ENCODE assay signal across 1 cellular context in genomic region chr11:9681583-9682372, GRCh38.
A peak's percentile ranks its signal among the peaks of the same experiment; 100 is the strongest.
TF ChIP-seq lines count a peak whose summit lies in the region.

No MANE protein-coding gene starts in this region.

TF ChIP-seq in GM12878, 131 proteins besides CTCF, POLR2A, EP300 and RAD21 (continued from another document):
- TF ChIP-seq USF2 (IDR thresholded peaks at IDR 0.05; ENCODE audit: borderline replicate concordance, low read depth, low read length) (no peak), TARDBP (IDR thresholded peaks at IDR 0.05; ENCODE audit: borderline replicate concordance) (no peak), CBX3 (IDR thresholded peaks at IDR 0.05; ENCODE audit: borderline replicate concordance, low read depth) (no peak), ZNF622 (IDR thresholded peaks at IDR 0.05) (no peak), CEBPB (IDR thresholded peaks at IDR 0.05; ENCODE audit: borderline replicate concordance in 1 of 2, low read depth in 2 of 2, low read length in 2 of 2) (no peak), BRCA1 (IDR thresholded peaks at IDR 0.05; ENCODE audit: low read depth, low read length) (no peak), MTA3 (IDR thresholded peaks at IDR 0.05; ENCODE audit: borderline replicate concordance, low read length) (no peak), TAF1 (IDR thresholded peaks at IDR 0.05; ENCODE audit: borderline replicate concordance, low read depth, low read length) (no peak), SREBF2 (IDR thresholded peaks at IDR 0.05; ENCODE audit: low read length) (no peak), NFIC (IDR thresholded peaks at IDR 0.05; ENCODE audit: low read depth, low read length) (peak; percentile 12; the same call in 1 of the 2 replicates), POLR2AphosphoS5 (IDR thresholded peaks at IDR 0.05; ENCODE audit: low read length) (no peak), E4F1 (IDR thresholded peaks at IDR 0.05; ENCODE audit: borderline replicate concordance, partially characterized antibody) (no peak), EZH2 (IDR thresholded peaks at IDR 0.05; ENCODE audit: borderline replicate concordance, control insufficient read depth, low read depth, low read length) (no peak), NBN (IDR thresholded peaks at IDR 0.05) (0 out of 2 replicates have a peak, but pooled peaks have one; percentile 18), USF1 (IDR thresholded peaks at IDR 0.05; ENCODE audit: borderline replicate concordance, extremely low read length, insufficient read depth, low read depth, low read length) (no peak), E2F8 (IDR thresholded peaks at IDR 0.05; ENCODE audit: low read depth, partially characterized antibody) (no peak), CHD4 (IDR thresholded peaks at IDR 0.05) (no peak), RAD51 (IDR thresholded peaks at IDR 0.05) (no peak), SMARCA5 (IDR thresholded peaks at IDR 0.05) (no peak), SP1 (IDR thresholded peaks at IDR 0.05; ENCODE audit: low read depth, low read length) (no peak), TCF3 (IDR thresholded peaks at IDR 0.05; ENCODE audit: borderline replicate concordance, insufficient read depth, low read depth, low read length) (no peak), RUNX3 (IDR thresholded peaks at IDR 0.05; ENCODE audit: low read length) (peak; percentile 45; the same call in 1 of the 2 replicates), KLF5 (IDR thresholded peaks at IDR 0.05; ENCODE audit: partially characterized antibody) (no peak), FOS (IDR thresholded peaks at IDR 0.05; ENCODE audit: borderline replicate concordance, extremely low read depth, insufficient read length) (no peak), ESRRA (IDR thresholded peaks at IDR 0.05; ENCODE audit: low read length) (no peak), HCFC1 (IDR thresholded peaks at IDR 0.05; ENCODE audit: low read length) (no peak), TCF7 (IDR thresholded peaks at IDR 0.05; ENCODE audit: borderline replicate concordance) (no peak), IKZF2 (IDR thresholded peaks at IDR 0.05) (peak in 1 of 2 experiments; percentile 24; a peak in 1 of 4 replicates)
- TF ChIP-seq, protein P1, sequence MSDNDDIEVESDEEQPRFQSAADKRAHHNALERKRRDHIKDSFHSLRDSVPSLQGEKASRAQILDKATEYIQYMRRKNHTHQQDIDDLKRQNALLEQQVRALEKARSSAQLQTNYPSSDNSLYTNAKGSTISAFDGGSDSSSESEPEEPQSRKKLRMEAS (IDR thresholded peaks at IDR 0.05; ENCODE audit: low read depth, low read length): no peak
- TF ChIP-seq, protein P2, sequence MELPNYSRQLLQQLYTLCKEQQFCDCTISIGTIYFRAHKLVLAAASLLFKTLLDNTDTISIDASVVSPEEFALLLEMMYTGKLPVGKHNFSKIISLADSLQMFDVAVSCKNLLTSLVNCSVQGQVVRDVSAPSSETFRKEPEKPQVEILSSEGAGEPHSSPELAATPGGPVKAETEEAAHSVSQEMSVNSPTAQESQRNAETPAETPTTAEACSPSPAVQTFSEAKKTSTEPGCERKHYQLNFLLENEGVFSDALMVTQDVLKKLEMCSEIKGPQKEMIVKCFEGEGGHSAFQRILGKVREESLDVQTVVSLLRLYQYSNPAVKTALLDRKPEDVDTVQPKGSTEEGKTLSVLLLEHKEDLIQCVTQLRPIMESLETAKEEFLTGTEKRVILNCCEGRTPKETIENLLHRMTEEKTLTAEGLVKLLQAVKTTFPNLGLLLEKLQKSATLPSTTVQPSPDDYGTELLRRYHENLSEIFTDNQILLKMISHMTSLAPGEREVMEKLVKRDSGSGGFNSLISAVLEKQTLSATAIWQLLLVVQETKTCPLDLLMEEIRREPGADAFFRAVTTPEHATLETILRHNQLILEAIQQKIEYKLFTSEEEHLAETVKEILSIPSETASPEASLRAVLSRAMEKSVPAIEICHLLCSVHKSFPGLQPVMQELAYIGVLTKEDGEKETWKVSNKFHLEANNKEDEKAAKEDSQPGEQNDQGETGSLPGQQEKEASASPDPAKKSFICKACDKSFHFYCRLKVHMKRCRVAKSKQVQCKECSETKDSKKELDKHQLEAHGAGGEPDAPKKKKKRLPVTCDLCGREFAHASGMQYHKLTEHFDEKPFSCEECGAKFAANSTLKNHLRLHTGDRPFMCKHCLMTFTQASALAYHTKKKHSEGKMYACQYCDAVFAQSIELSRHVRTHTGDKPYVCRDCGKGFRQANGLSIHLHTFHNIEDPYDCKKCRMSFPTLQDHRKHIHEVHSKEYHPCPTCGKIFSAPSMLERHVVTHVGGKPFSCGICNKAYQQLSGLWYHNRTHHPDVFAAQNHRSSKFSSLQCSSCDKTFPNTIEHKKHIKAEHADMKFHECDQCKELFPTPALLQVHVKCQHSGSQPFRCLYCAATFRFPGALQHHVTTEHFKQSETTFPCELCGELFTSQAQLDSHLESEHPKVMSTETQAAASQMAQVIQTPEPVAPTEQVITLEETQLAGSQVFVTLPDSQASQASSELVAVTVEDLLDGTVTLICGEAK (IDR thresholded peaks at IDR 0.05; ENCODE audit: borderline replicate concordance): no peak
- TF ChIP-seq, protein P3, sequence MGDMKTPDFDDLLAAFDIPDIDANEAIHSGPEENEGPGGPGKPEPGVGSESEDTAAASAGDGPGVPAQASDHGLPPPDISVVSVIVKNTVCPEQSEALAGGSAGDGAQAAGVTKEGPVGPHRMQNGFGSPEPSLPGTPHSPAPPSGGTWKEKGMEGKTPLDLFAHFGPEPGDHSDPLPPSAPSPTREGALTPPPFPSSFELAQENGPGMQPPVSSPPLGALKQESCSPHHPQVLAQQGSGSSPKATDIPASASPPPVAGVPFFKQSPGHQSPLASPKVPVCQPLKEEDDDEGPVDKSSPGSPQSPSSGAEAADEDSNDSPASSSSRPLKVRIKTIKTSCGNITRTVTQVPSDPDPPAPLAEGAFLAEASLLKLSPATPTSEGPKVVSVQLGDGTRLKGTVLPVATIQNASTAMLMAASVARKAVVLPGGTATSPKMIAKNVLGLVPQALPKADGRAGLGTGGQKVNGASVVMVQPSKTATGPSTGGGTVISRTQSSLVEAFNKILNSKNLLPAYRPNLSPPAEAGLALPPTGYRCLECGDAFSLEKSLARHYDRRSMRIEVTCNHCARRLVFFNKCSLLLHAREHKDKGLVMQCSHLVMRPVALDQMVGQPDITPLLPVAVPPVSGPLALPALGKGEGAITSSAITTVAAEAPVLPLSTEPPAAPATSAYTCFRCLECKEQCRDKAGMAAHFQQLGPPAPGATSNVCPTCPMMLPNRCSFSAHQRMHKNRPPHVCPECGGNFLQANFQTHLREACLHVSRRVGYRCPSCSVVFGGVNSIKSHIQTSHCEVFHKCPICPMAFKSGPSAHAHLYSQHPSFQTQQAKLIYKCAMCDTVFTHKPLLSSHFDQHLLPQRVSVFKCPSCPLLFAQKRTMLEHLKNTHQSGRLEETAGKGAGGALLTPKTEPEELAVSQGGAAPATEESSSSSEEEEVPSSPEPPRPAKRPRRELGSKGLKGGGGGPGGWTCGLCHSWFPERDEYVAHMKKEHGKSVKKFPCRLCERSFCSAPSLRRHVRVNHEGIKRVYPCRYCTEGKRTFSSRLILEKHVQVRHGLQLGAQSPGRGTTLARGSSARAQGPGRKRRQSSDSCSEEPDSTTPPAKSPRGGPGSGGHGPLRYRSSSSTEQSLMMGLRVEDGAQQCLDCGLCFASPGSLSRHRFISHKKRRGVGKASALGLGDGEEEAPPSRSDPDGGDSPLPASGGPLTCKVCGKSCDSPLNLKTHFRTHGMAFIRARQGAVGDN (IDR thresholded peaks at IDR 0.05): no peak
TF ChIP-seq in GM12878: peak in this region for 4.
